In the genomic region with DNA sequence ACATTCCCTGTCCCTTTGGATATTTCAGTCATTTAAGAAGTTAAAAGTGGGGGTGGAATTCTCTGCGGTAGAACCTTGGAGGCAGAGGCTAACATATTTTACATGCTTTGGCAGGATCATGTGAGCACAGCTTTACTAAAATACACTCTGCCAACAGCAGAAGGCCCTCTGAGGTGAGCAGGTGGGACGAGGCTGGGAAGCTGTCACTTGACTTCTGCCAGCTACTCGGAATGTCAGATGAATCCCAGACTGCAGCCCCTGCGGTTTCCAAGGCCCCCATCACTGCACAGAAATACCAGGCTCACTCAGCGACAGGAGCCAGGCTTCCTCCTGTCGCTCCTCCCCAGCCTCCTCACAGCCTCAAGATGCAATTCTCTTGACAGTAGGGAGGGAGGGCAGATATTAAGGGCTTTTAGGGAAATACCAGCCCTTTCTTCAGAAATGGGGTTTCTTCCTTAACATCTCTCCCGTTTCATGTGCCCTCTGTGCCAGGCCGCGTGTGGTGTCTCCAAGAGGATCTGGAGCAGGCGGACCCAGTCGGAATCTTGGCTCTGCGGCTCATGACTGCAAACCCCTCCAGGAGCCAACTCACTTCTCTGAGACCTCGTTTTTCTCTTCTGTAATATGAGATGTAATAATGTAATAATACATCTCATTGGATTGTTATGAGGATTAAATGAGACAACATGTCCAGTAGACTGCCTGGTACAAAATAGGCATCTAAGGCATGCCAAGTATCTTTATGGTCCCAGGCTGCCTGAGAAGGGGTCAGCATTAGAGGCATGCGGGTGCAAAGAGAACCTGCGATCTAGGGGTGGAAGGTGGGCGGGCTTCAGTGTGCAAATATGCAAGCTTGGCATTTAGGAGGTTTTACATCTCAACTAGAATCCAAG, we compare ENCODE assay signal across 16 cellular contexts.
DNase-seq lines count a peak whose midpoint lies in the region; ATAC-seq and TF ChIP-seq lines count a peak whose summit lies in the region.
"Had no signal": no experiment of that assay in that cellular context is flagged by ENCODE, and none has a peak within 500 bp of the region (broad histone marks: within the 10 kb centered on the region; RNA-seq: fewer than 3 reads in every experiment).

No MANE protein-coding gene starts in this region.

- H3K4me1 ChIP-seq in mesenchymal stem cell (ENCODE audit: control insufficient read depth, insufficient read depth, low read depth, low read length) (peaks cover 9% of the 10 kb centered on the region), tibial artery (peaks cover 0 to 62% (median 29%) of the 10 kb centered on the region in 4 donors)

- TF ChIP-seq CTCF in tibial artery (IDR thresholded peaks at IDR 0.05), result no peak

- H3K4me3 ChIP-seq in mesenchymal stem cell (ENCODE audit: insufficient read depth in 1 of 2, low read depth in 1 of 2, low read length in 2 of 2) (no peak overlapping the region), tibial artery (peak overlapping the region in 1 of 2 donors; percentile 2)
- H3K4me3 ChIP-seq: skin epidermis, suprapubic skin had no signal

- H3K4me2 ChIP-seq in mesenchymal stem cell (ENCODE audit: low read length, poor library complexity, severe bottlenecking), result peak overlapping the region; percentile 34

- no peak overlapping the region for H2BK120ac ChIP-seq in mesenchymal stem cell (ENCODE audit: low read depth, low read length)

- H3K9ac ChIP-seq in mesenchymal stem cell (ENCODE audit: low read length), result no peak overlapping the region

- H3K14ac ChIP-seq in mesenchymal stem cell (ENCODE audit: low read length in 2 of 2), result no peak overlapping the region

- ATAC-seq in stimulated activated naive CD8-positive, alpha-beta T cell treated with anti-CD3 and anti-CD28 coated beads, Interleukin-15, Interleukin-2, amounts not matched to agents 100 U/mL and 50 U/mL, for 24 hours, result no peak
- no peak for ATAC-seq in HG03039 (IDR thresholded peaks at IDR 0.05; ENCODE audit: unreplicated experiment)
- ATAC-seq: activated T-cell treated with anti-CD3 and anti-CD28 coated beads, Interleukin-2, amount 50 U/mL, for 4 hours; naive thymus-derived CD8-positive, alpha-beta T cell had no signal

- H3K27me3 ChIP-seq in mesenchymal stem cell (ENCODE audit: control insufficient read depth in 1 of 2, insufficient read depth in 1 of 2, low read length in 2 of 2), result peaks cover 0 to 60% of the 10 kb centered on the region in 2 experiments
- H3K27me3 ChIP-seq in tibial artery, result no peaks in the 10 kb centered on the region
- H3K27me3 ChIP-seq: suprapubic skin had no signal

- H3K27ac ChIP-seq in mesenchymal stem cell (ENCODE audit: low read length, poor library complexity, severe bottlenecking) (peak overlapping the region; percentile 84), tibial artery (peak overlapping the region; percentile 39 to 58)
- H3K27ac ChIP-seq: suprapubic skin had no signal

- DNase-seq in NCI-H82 (lab: John Stamatoyannopoulos, UW), result peak; percentile 49
- DNase-seq in NCI-H82 treated with DMSO at 0.1 percent for 48 hours (lab: John Stamatoyannopoulos, UW; ENCODE audit: unreplicated experiment), result no peak
- DNase-seq in cerebellar nuclear complex (lab: John Stamatoyannopoulos, UW), result peak; percentile 22 to 90
- no peak for DNase-seq in mesenchymal stem cell
- DNase-seq in tibial artery, result no peak
- DNase-seq in stimulated activated naive CD8-positive, alpha-beta T cell treated with anti-CD3 and anti-CD28 coated beads, Interleukin-15, Interleukin-2, amounts not matched to agents 100 U/mL and 50 U/mL, for 24 hours, result no peak
- DNase-seq in DMS53 (lab: John Stamatoyannopoulos, UW), result no peak
- DNase-seq: activated CD4-positive, CD25-positive, alpha-beta regulatory T cell treated with anti-CD3 and anti-CD28 coated beads, Interleukin-2, amount 50 U/mL, for 72 hours; activated T-cell treated with anti-CD3 and anti-CD28 coated beads, Interleukin-2, amount 50 U/mL, for 4 hours; Calu3; KG1; naive thymus-derived CD8-positive, alpha-beta T cell; NCI-H187 had no signal

- intact Hi-C loops in tibial artery (cut with DNase I; ENCODE audit: low total_unique reads), result no loop called here

- H3K23ac ChIP-seq in mesenchymal stem cell (ENCODE audit: low read length in 2 of 2), result no peak overlapping the region

- no peak overlapping the region for H2BK12ac ChIP-seq in mesenchymal stem cell (ENCODE audit: low read length in 2 of 2)

- H3K79me1 ChIP-seq in mesenchymal stem cell (replicated peaks; ENCODE audit: low read length, poor library complexity, severe bottlenecking), result peaks cover 5% of the 10 kb centered on the region

- H3K4ac ChIP-seq in mesenchymal stem cell (ENCODE audit: low read depth in 1 of 2, low read length in 2 of 2), result no peak overlapping the region

- H3K18ac ChIP-seq in mesenchymal stem cell (ENCODE audit: low read depth in 1 of 2, low read length in 2 of 2), result no peak overlapping the region

- no peak overlapping the region for H2BK15ac ChIP-seq in mesenchymal stem cell (ENCODE audit: low read depth, poor library complexity, severe bottlenecking)

- H4K8ac ChIP-seq in mesenchymal stem cell (ENCODE audit: low read length), result peak overlapping the region; percentile 27

- peak overlapping the region; percentile 29 for H2AK5ac ChIP-seq in mesenchymal stem cell (ENCODE audit: low read length, severe bottlenecking)

- 72% methylated on average over 13 of the region's 16 CpGs for WGBS in mesenchymal stem cell

- H2AFZ ChIP-seq in mesenchymal stem cell (ENCODE audit: low read depth, low read length), result no peak overlapping the region

- H3K36me3 ChIP-seq in mesenchymal stem cell (ENCODE audit: control insufficient read depth in 1 of 2, insufficient read depth in 2 of 2, low read depth in 1 of 2, low read length in 2 of 2) (no peaks in the 10 kb centered on the region), tibial artery (no peaks in the 10 kb centered on the region)
- H3K36me3 ChIP-seq: suprapubic skin had no signal

- H2BK5ac ChIP-seq in mesenchymal stem cell (ENCODE audit: low read depth, low read length, poor library complexity, severe bottlenecking), result peak overlapping the region; percentile 19

- H3K9me3 ChIP-seq in mesenchymal stem cell (ENCODE audit: control insufficient read depth, low read length) (no peaks in the 10 kb centered on the region), tibial artery (no peaks in the 10 kb centered on the region)
- H3K9me3 ChIP-seq: suprapubic skin had no signal

- no peak overlapping the region for H4K91ac ChIP-seq in mesenchymal stem cell (ENCODE audit: low read length)

Comparison
In these comparisons a context has a peak if more than half of its experiments do, and no peak if none do; other contexts are left out.
1. DNase-seq: peak in NCI-H82 (single experiment) and cerebellar nuclear complex (2 of 2); none in NCI-H82 treated with DMSO at 0.1 percent for 48 hours (single experiment), mesenchymal stem cell (single experiment), tibial artery (0 of 2), stimulated activated naive CD8-positive, alpha-beta T cell treated with anti-CD3 and anti-CD28 coated beads, Interleukin-15, Interleukin-2, amounts not matched to agents 100 U/mL and 50 U/mL, for 24 hours (single experiment) and DMS53 (single experiment).